In the genomic region with DNA sequence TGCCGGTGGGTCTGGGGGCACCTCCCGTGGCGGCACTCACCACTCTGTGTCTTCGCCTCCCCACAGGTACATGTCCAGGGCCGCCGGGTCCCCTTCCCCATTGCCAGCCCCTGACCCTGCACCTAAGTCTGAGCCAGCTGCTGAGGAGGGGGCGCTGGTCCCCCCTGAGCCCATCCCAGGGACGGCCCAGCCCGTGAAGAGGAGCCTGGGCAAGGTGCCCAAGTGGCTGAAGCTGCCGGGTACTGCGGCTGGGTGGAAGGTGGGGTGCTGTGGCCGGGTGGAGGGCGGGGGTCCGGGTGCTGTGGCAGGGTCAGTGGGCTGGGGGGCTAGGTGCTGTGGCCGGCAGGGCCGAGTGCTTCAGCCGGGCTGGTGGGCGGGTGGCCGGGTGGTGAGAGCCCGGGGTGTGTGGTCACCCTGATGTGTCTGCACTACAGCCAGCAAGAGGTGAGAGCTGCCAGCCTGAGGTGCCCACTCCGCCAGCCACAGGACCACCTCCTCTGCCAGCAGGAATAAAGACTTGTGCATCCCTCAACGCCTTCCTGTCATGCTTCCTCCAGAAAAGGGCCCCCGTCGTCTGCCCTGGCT, we compare ENCODE assay signal across 24 cellular contexts.
"Had no signal": no experiment of that assay in that cellular context is flagged by ENCODE, and none has a peak within 500 bp of the region (broad histone marks: within the 10 kb centered on the region; RNA-seq: fewer than 3 reads in every experiment).

No MANE protein-coding gene starts in this region.

- H3K4me3 ChIP-seq: cardiac muscle cell, Peyer's patch, SJSA1 had no signal

- H3K4me3 Mint-ChIP-seq: activated CD4-positive, alpha-beta memory T cell treated with anti-CD3 and anti-CD28 coated beads, Interleukin-2, amount 10 ng/mL, durations not matched to agents 7 days and 5 days; activated CD4-positive, alpha-beta T cell treated with anti-CD3 and anti-CD28 coated beads, Interleukin-2, amount 10 ng/mL, durations not matched to agents 7 days and 5 days; activated naive CD4-positive, alpha-beta T cell treated with anti-CD3 and anti-CD28 coated beads, Interleukin-2, amount 10 ng/mL, durations not matched to agents 7 days and 5 days; activated naive CD8-positive, alpha-beta T cell treated with anti-CD3 and anti-CD28 coated beads for 36 hours; activated T-cell treated with anti-CD3 and anti-CD28 coated beads, Interleukin-2, amount 50 U/mL, for 72 hours had no signal

- H3K36me3 Mint-ChIP-seq: activated naive CD8-positive, alpha-beta T cell treated with anti-CD3 and anti-CD28 coated beads for 36 hours had no signal

- H3K9me3 Mint-ChIP-seq: activated CD4-positive, alpha-beta memory T cell treated with anti-CD3 and anti-CD28 coated beads, Interleukin-2, amount 10 ng/mL, durations not matched to agents 7 days and 5 days; activated CD4-positive, alpha-beta T cell treated with anti-CD3 and anti-CD28 coated beads, Interleukin-2, amount 10 ng/mL, durations not matched to agents 7 days and 5 days; activated naive CD4-positive, alpha-beta T cell treated with anti-CD3 and anti-CD28 coated beads, Interleukin-2, amount 10 ng/mL, durations not matched to agents 7 days and 5 days; activated naive CD8-positive, alpha-beta T cell treated with anti-CD3 and anti-CD28 coated beads for 36 hours; activated T-cell treated with anti-CD3 and anti-CD28 coated beads, Interleukin-2, amount 50 U/mL, for 72 hours; activated T-helper 2 cell treated with anti-CD3 and anti-CD28 coated beads, Interferon-gamma antibody, Interleukin-2, Interleukin-4, amounts not matched to agents 10 μg/mL and 5 μg/mL and 100 μg/mL, durations not matched to agents 14 hours and 24 hours and 36 hours had no signal

- H3K9me3 ChIP-seq: Peyer's patch, SJSA1 had no signal

- H3K27ac ChIP-seq: brain microvascular endothelial cell, cardiac muscle cell, Peyer's patch, SJSA1 had no signal

- H3K36me3 ChIP-seq: brain microvascular endothelial cell, cardiac muscle cell had no signal

- DNase-seq: activated CD4-positive, alpha-beta memory T cell treated with anti-CD3 and anti-CD28 coated beads, Interleukin-2, amount 10 ng/mL, durations not matched to agents 7 days and 5 days; activated CD4-positive, alpha-beta T cell treated with anti-CD3 and anti-CD28 coated beads, Interleukin-2, amount 10 ng/mL, durations not matched to agents 7 days and 5 days; activated CD4-positive, CD25-positive, alpha-beta regulatory T cell; activated gamma-delta T cell treated with Interleukin-2 at 50 U/mL for 16 hours; activated naive CD4-positive, alpha-beta T cell treated with anti-CD3 and anti-CD28 coated beads, Interleukin-2, amount 10 ng/mL, durations not matched to agents 7 days and 5 days; activated naive CD8-positive, alpha-beta T cell treated with anti-CD3 and anti-CD28 coated beads for 36 hours; activated T-cell treated with anti-CD3 and anti-CD28 coated beads for 4 hours; activated T-cell treated with anti-CD3 and anti-CD28 coated beads, Interleukin-2, amount 50 U/mL, for 72 hours; brain microvascular endothelial cell; NCI-H1105 treated with DMSO at 0.1 percent for 48 hours; NCI-H1436 treated with DMSO at 0.1 percent for 48 hours; NCI-H187; NCI-H2081; NCI-H510A treated with DMSO at 0.1 percent for 48 hours; NCI-H69; NK-92 treated with Interleukin-12 subunit alpha and Interleukin-12 subunit beta, amount 100 ng/mL, for 24 hours; Peyer's patch; SHP77; T-helper 2 cell; T1000 had no signal

- ATAC-seq: activated T-cell treated with anti-CD3 and anti-CD28 coated beads, Interleukin-2, amount 50 U/mL, for 72 hours; SK-N-SH treated with all-trans-retinoic acid at 6 μM for 48 hours had no signal

- H3K27me3 Mint-ChIP-seq: activated CD4-positive, alpha-beta memory T cell treated with anti-CD3 and anti-CD28 coated beads, Interleukin-2, amount 10 ng/mL, durations not matched to agents 7 days and 5 days; activated CD4-positive, alpha-beta T cell treated with anti-CD3 and anti-CD28 coated beads, Interleukin-2, amount 10 ng/mL, durations not matched to agents 7 days and 5 days; activated naive CD4-positive, alpha-beta T cell treated with anti-CD3 and anti-CD28 coated beads, Interleukin-2, amount 10 ng/mL, durations not matched to agents 7 days and 5 days; activated naive CD8-positive, alpha-beta T cell treated with anti-CD3 and anti-CD28 coated beads for 36 hours had no signal

- H3K27ac Mint-ChIP-seq: activated CD4-positive, alpha-beta memory T cell treated with anti-CD3 and anti-CD28 coated beads, Interleukin-2, amount 10 ng/mL, durations not matched to agents 7 days and 5 days; activated CD4-positive, alpha-beta T cell treated with anti-CD3 and anti-CD28 coated beads, Interleukin-2, amount 10 ng/mL, durations not matched to agents 7 days and 5 days; activated naive CD4-positive, alpha-beta T cell treated with anti-CD3 and anti-CD28 coated beads, Interleukin-2, amount 10 ng/mL, durations not matched to agents 7 days and 5 days; activated naive CD8-positive, alpha-beta T cell treated with anti-CD3 and anti-CD28 coated beads for 36 hours; activated T-cell treated with anti-CD3 and anti-CD28 coated beads, Interleukin-2, amount 50 U/mL, for 72 hours; activated T-helper 2 cell treated with anti-CD3 and anti-CD28 coated beads, Interferon-gamma antibody, Interleukin-2, Interleukin-4, amounts not matched to agents 10 μg/mL and 5 μg/mL and 100 μg/mL, durations not matched to agents 14 hours and 24 hours and 36 hours had no signal

- H3K27me3 ChIP-seq: brain microvascular endothelial cell, cardiac muscle cell, Peyer's patch, SJSA1 had no signal
